In the genomic region with DNA sequence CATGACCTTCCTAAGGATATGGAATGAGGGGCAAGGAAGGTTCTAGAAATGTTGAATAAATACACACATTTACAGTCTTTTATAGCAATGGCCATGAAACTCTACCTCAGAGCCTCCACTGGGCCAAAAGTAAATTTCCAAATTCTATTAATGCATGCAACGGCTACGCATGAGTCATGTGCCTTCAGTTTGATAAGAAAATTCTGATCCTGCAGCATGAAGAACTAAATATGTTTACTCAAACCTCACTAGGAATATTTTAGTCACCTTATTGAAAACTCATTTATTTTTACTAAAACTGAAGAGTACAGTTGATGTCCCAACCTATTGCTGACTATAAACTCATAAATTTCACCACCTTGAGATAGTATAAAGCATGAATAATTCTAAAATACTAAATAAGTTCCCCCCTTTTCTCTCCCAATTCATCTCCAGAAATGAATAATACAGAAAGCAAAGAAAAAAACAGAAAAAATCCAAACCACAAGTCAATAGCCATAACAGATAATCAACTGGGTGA, we compare ENCODE assay signal across 36 cellular contexts.
DNase-seq lines count a peak whose midpoint lies in the region; ATAC-seq, FAIRE-seq and TF ChIP-seq lines count a peak whose summit lies in the region.
"Had no signal": no experiment of that assay in that cellular context is flagged by ENCODE, and none has a peak within 500 bp of the region (broad histone marks: within the 10 kb centered on the region; RNA-seq: fewer than 3 reads in every experiment).

No MANE protein-coding gene starts in this region.

- peaks cover 62% of the 10 kb centered on the region for H3K79me2 ChIP-seq in endothelial cell of umbilical vein (ENCODE audit: control insufficient read depth, insufficient read depth, low read length)

- POLR2A ChIA-PET in activated CD4-positive, alpha-beta T cell treated with anti-CD3 and anti-CD28 coated beads for 36 hours (lab: Charles Lee), result no interaction called here
- POLR2A ChIA-PET in endothelial cell of umbilical vein (lab: Charles Lee), result no interaction called here

- no peaks in the 10 kb centered on the region for H3K9me1 ChIP-seq in endothelial cell of umbilical vein (replicated peaks; ENCODE audit: control insufficient read depth, extremely low read depth, insufficient read depth, low read length)

- BruUV-seq in endothelial cell of umbilical vein (replicated peaks; lab: Mats Ljungman, UMichigan), result no TSS peak

- H3K36me3 ChIP-seq in endothelial cell of umbilical vein (ENCODE audit: control insufficient read depth in 2 of 2, extremely low read depth in 1 of 2, insufficient read depth in 2 of 2, low read length in 2 of 2) (no peaks in the 10 kb centered on the region), pancreas (no peaks in the 10 kb centered on the region)
- H3K36me3 ChIP-seq: cardiac muscle cell, heart left ventricle, lower lobe of right lung, SJCRH30, upper lobe of left lung had no signal

- intact Hi-C loops in activated CD4-positive, alpha-beta T cell treated with anti-CD3 and anti-CD28 coated beads for 36 hours (cut with DNase I, micrococcal nuclease), result no loop called here
- intact Hi-C loops in endothelial cell of umbilical vein (cut with micrococcal nuclease) (no loop called here), pancreas (cut with DNase I) (no loop called here)
- intact Hi-C loops in activated T-helper 2 cell treated with anti-CD3 and anti-CD28 coated beads, Interferon-gamma antibody, Interleukin-2, Interleukin-4, amounts not matched to agents 10 μg/mL and 5 μg/mL and 100 μg/mL, durations not matched to agents 14 hours and 24 hours and 36 hours (cut with micrococcal nuclease), result no loop called here

- dilution Hi-C loops in endothelial cell of umbilical vein (cut with MboI; ENCODE audit: extremely low pct_ligation_motif_present, low sequenced_read_pairs), result no loop called here

- no peak for TF ChIP-seq CTCF in endothelial cell of umbilical vein (IDR thresholded peaks at IDR 0.05; ENCODE audit: extremely low read depth in 1 of 2, insufficient read depth in 1 of 2, low read depth in 1 of 2, low read length in 2 of 2)
- TF ChIP-seq CTCF in pancreas (IDR thresholded peaks at IDR 0.05), result no peak

- H3K27ac ChIP-seq in endothelial cell of umbilical vein (ENCODE audit: insufficient read depth, low read depth, low read length) (no peak overlapping the region), pancreas (no peak overlapping the region)
- H3K27ac ChIP-seq: cardiac muscle cell, coronary artery, heart left ventricle, lower lobe of right lung, psoas muscle, SJCRH30, upper lobe of left lung had no signal

- H3K9me3 ChIP-seq in endothelial cell of umbilical vein (replicated peaks; ENCODE audit: control insufficient read depth, insufficient read depth, low read length) (no peaks in the 10 kb centered on the region), pancreas (no peaks in the 10 kb centered on the region)
- H3K9me3 ChIP-seq: heart left ventricle, lower lobe of right lung, psoas muscle, SJCRH30, upper lobe of left lung had no signal

- H3K4me3 Mint-ChIP-seq in activated CD4-positive, alpha-beta T cell treated with anti-CD3 and anti-CD28 coated beads for 36 hours, result no peak overlapping the region
- no peak overlapping the region for H3K4me3 Mint-ChIP-seq in activated T-helper 17 cell treated with anti-CD3 and anti-CD28 coated beads, Interleukin-2, amount 50 U/mL, for 72 hours
- H3K4me3 Mint-ChIP-seq in activated T-helper 2 cell treated with anti-CD3 and anti-CD28 coated beads, Interferon-gamma antibody, Interleukin-2, Interleukin-4, amounts not matched to agents 10 μg/mL and 5 μg/mL and 100 μg/mL, durations not matched to agents 14 hours and 24 hours and 36 hours (ENCODE audit: low read depth), result no peak overlapping the region
- H3K4me3 Mint-ChIP-seq: activated CD8-positive, alpha-beta memory T cell treated with anti-CD3 and anti-CD28 coated beads, Interleukin-2, amount 10 ng/mL, durations not matched to agents 7 days and 5 days; activated naive CD4-positive, alpha-beta T cell treated with anti-CD3 and anti-CD28 coated beads for 36 hours; CD14-positive monocyte; IgD-negative memory B cell had no signal

- H2AFZ ChIP-seq in endothelial cell of umbilical vein (ENCODE audit: low read depth, low read length), result no peak overlapping the region

- peak; percentile 44 for ATAC-seq in activated CD4-positive, alpha-beta T cell treated with anti-CD3 and anti-CD28 coated beads for 36 hours
- ATAC-seq in activated T-helper 17 cell treated with anti-CD3 and anti-CD28 coated beads, Interleukin-2, amount 50 U/mL, for 72 hours (replicated peaks), result no peak
- peak in 2 of 4 donors; percentile 42 to 65 for ATAC-seq in pancreas
- ATAC-seq in HG03025 (IDR thresholded peaks at IDR 0.05; ENCODE audit: low FRiP score, unreplicated experiment), result no peak
- ATAC-seq in HG03432 (IDR thresholded peaks at IDR 0.05; ENCODE audit: unreplicated experiment), result no peak
- ATAC-seq: activated CD8-positive, alpha-beta memory T cell treated with anti-CD3 and anti-CD28 coated beads, Interleukin-2, amount 10 ng/mL, durations not matched to agents 7 days and 5 days; heart left ventricle; lower lobe of right lung; naive thymus-derived CD4-positive, alpha-beta T cell; psoas muscle; sciatic nerve had no signal

- CTCF ChIA-PET in activated CD4-positive, alpha-beta T cell treated with anti-CD3 and anti-CD28 coated beads for 36 hours (lab: Charles Lee), result no interaction called here
- CTCF ChIA-PET in endothelial cell of umbilical vein (lab: Charles Lee), result interaction anchor here (0.8 kb wide), 1 partner anchor 11 kb away, joined by 3 read pairs; no protein-coding TSS in a partner anchor

- WGBS in pancreas, 2 donors, result 13 to 20% methylated on average over 2 of the region's 2 CpGs

- H3K9me3 Mint-ChIP-seq in activated CD4-positive, alpha-beta T cell treated with anti-CD3 and anti-CD28 coated beads for 36 hours (ENCODE audit: low read depth), result no peaks in the 10 kb centered on the region
- no peaks in the 10 kb centered on the region for H3K9me3 Mint-ChIP-seq in activated T-helper 17 cell treated with anti-CD3 and anti-CD28 coated beads, Interleukin-2, amount 50 U/mL, for 72 hours
- no peaks in the 10 kb centered on the region for H3K9me3 Mint-ChIP-seq in activated T-helper 2 cell treated with anti-CD3 and anti-CD28 coated beads, Interferon-gamma antibody, Interleukin-2, Interleukin-4, amounts not matched to agents 10 μg/mL and 5 μg/mL and 100 μg/mL, durations not matched to agents 14 hours and 24 hours and 36 hours
- H3K9me3 Mint-ChIP-seq: activated naive CD4-positive, alpha-beta T cell treated with anti-CD3 and anti-CD28 coated beads for 36 hours; IgD-negative memory B cell had no signal

- no peak overlapping the region for H3K9ac ChIP-seq in endothelial cell of umbilical vein (replicated peaks; ENCODE audit: extremely low read depth, insufficient read depth, low read length)

- H3K4me2 ChIP-seq in endothelial cell of umbilical vein (ENCODE audit: insufficient read depth, low read length), result no peak overlapping the region

- H3K4me1 ChIP-seq in endothelial cell of umbilical vein (ENCODE audit: control insufficient read depth, extremely low read depth, insufficient read depth, low read length) (no peaks in the 10 kb centered on the region), pancreas (peaks cover 0 to 10% (median 6%) of the 10 kb centered on the region in 3 donors)
- H3K4me1 ChIP-seq: SJCRH30 had no signal

- no peak for TF ChIP-seq POLR2A in endothelial cell of umbilical vein (IDR thresholded peaks at IDR 0.05; ENCODE audit: low read depth, low read length)

- FAIRE-seq in endothelial cell of umbilical vein (lab: Jason Lieb, UNC), result no peak
- peak; percentile 59 for FAIRE-seq in pancreas (lab: Jason Lieb, UNC)

- H3K27me3 Mint-ChIP-seq in activated CD4-positive, alpha-beta T cell treated with anti-CD3 and anti-CD28 coated beads for 36 hours, result no peaks in the 10 kb centered on the region
- no peaks in the 10 kb centered on the region for H3K27me3 Mint-ChIP-seq in activated T-helper 17 cell treated with anti-CD3 and anti-CD28 coated beads, Interleukin-2, amount 50 U/mL, for 72 hours
- no peaks in the 10 kb centered on the region for H3K27me3 Mint-ChIP-seq in activated T-helper 2 cell treated with anti-CD3 and anti-CD28 coated beads, Interferon-gamma antibody, Interleukin-2, Interleukin-4, amounts not matched to agents 10 μg/mL and 5 μg/mL and 100 μg/mL, durations not matched to agents 14 hours and 24 hours and 36 hours (ENCODE audit: low read depth)
- H3K27me3 Mint-ChIP-seq: activated CD8-positive, alpha-beta memory T cell treated with anti-CD3 and anti-CD28 coated beads, Interleukin-2, amount 10 ng/mL, durations not matched to agents 7 days and 5 days; naive thymus-derived CD4-positive, alpha-beta T cell had no signal

- H4K20me1 ChIP-seq in endothelial cell of umbilical vein (replicated peaks; ENCODE audit: control insufficient read depth, extremely low read depth, insufficient read depth, low read length), result peaks cover 7% of the 10 kb centered on the region

- no peak overlapping the region for H3K27ac Mint-ChIP-seq in activated CD4-positive, alpha-beta T cell treated with anti-CD3 and anti-CD28 coated beads for 36 hours
- peak overlapping the region; percentile 56 for H3K27ac Mint-ChIP-seq in activated T-helper 17 cell treated with anti-CD3 and anti-CD28 coated beads, Interleukin-2, amount 50 U/mL, for 72 hours
- H3K27ac Mint-ChIP-seq in activated T-helper 2 cell treated with anti-CD3 and anti-CD28 coated beads, Interferon-gamma antibody, Interleukin-2, Interleukin-4, amounts not matched to agents 10 μg/mL and 5 μg/mL and 100 μg/mL, durations not matched to agents 14 hours and 24 hours and 36 hours, result no peak overlapping the region
- H3K27ac Mint-ChIP-seq: activated CD8-positive, alpha-beta memory T cell treated with anti-CD3 and anti-CD28 coated beads, Interleukin-2, amount 10 ng/mL, durations not matched to agents 7 days and 5 days; activated naive CD4-positive, alpha-beta T cell treated with anti-CD3 and anti-CD28 coated beads for 36 hours; IgD-negative memory B cell had no signal

- peaks cover 4% of the 10 kb centered on the region for H3K36me3 Mint-ChIP-seq in activated CD4-positive, alpha-beta T cell treated with anti-CD3 and anti-CD28 coated beads for 36 hours (ENCODE audit: low read depth)
- peaks cover 8% of the 10 kb centered on the region for H3K36me3 Mint-ChIP-seq in activated T-helper 17 cell treated with anti-CD3 and anti-CD28 coated beads, Interleukin-2, amount 50 U/mL, for 72 hours (ENCODE audit: low read depth)
- peaks cover 21% of the 10 kb centered on the region for H3K36me3 Mint-ChIP-seq in activated T-helper 2 cell treated with anti-CD3 and anti-CD28 coated beads, Interferon-gamma antibody, Interleukin-2, Interleukin-4, amounts not matched to agents 10 μg/mL and 5 μg/mL and 100 μg/mL, durations not matched to agents 14 hours and 24 hours and 36 hours (ENCODE audit: low read depth)
- H3K36me3 Mint-ChIP-seq: IgD-negative memory B cell had no signal

- H3K4me1 Mint-ChIP-seq in activated CD4-positive, alpha-beta T cell treated with anti-CD3 and anti-CD28 coated beads for 36 hours, result peaks cover 26% of the 10 kb centered on the region
- peaks cover 7% of the 10 kb centered on the region for H3K4me1 Mint-ChIP-seq in activated T-helper 17 cell treated with anti-CD3 and anti-CD28 coated beads, Interleukin-2, amount 50 U/mL, for 72 hours
- peaks cover 37% of the 10 kb centered on the region for H3K4me1 Mint-ChIP-seq in activated T-helper 2 cell treated with anti-CD3 and anti-CD28 coated beads, Interferon-gamma antibody, Interleukin-2, Interleukin-4, amounts not matched to agents 10 μg/mL and 5 μg/mL and 100 μg/mL, durations not matched to agents 14 hours and 24 hours and 36 hours (ENCODE audit: low read depth)

- no peak for DNase-seq in activated CD4-positive, alpha-beta T cell treated with anti-CD3 and anti-CD28 coated beads for 36 hours
- no peak for DNase-seq in activated CD4-positive, alpha-beta T cell treated with anti-CD3 and anti-CD28 coated beads for 1 hour
- DNase-seq in endothelial cell of umbilical vein (ENCODE audit: low read depth, low spot score), result no peak
- DNase-seq in pancreas, result no peak
- DNase-seq in activated T-helper 2 cell treated with anti-CD3 and anti-CD28 coated beads, Interferon-gamma antibody, Interleukin-2, Interleukin-4, amounts not matched to agents 10 μg/mL and 5 μg/mL and 100 μg/mL, durations not matched to agents 14 hours and 24 hours and 36 hours (ENCODE audit: low spot score), result no peak
- DNase-seq: activated CD4-positive, alpha-beta T cell treated with anti-CD3 and anti-CD28 coated beads, Interleukin-2, amount 50 U/mL, for 4 hours; activated CD8-positive, alpha-beta memory T cell treated with anti-CD3 and anti-CD28 coated beads, Interleukin-2, amount 10 ng/mL, durations not matched to agents 7 days and 5 days; activated naive CD4-positive, alpha-beta T cell treated with anti-CD3 and anti-CD28 coated beads for 36 hours; DMS79; effector memory CD4-positive, alpha-beta T cell; foreskin melanocyte; GDM1; heart left ventricle; kidney glomerular epithelial cell; lower lobe of right lung; midbrain; naive thymus-derived CD4-positive, alpha-beta T cell; NCI-H1105; NCI-H187 treated with DMSO at 0.1 percent for 48 hours; NCI-H2171 treated with DMSO at 0.1 percent for 48 hours; NCI-H510A treated with DMSO at 0.1 percent for 48 hours; psoas muscle; SJCRH30; stimulated activated CD4-positive, alpha-beta T cell treated with anti-CD3 and anti-CD28 coated beads, Interleukin-12 subunit alpha, Interleukin-12 subunit beta, amount 100 ng/mL, for 4 hours; stimulated activated CD4-positive, alpha-beta T cell treated with anti-CD3 and anti-CD28 coated beads, Interleukin-2, amount 100 ng/mL, for 48 hours; SW 1271; T-helper 9 cell; upper lobe of left lung had no signal

- H3K4me3 ChIP-seq in endothelial cell of umbilical vein (replicated peaks in 1 of 3; ENCODE audit: insufficient read depth in 1 of 3, low read depth in 1 of 3, low read length in 3 of 3) (no peak overlapping the region), pancreas (no peak overlapping the region)
- H3K4me3 ChIP-seq: cardiac muscle cell, coronary artery, heart left ventricle, lower lobe of right lung, psoas muscle, SJCRH30, upper lobe of left lung had no signal

- H3K27me3 ChIP-seq in endothelial cell of umbilical vein (ENCODE audit: control insufficient read depth in 2 of 2, insufficient read depth in 2 of 2, low read length in 2 of 2) (no peaks in the 10 kb centered on the region), pancreas (no peaks in the 10 kb centered on the region)
- H3K27me3 ChIP-seq: cardiac muscle cell, heart left ventricle, SJCRH30, upper lobe of left lung had no signal
